8 cellular contexts compared by ENCODE assay signal in genomic region chr6:90413396-90413795, GRCh38.
A peak's percentile ranks its signal among the peaks of the same experiment; 100 is the strongest.
DNase-seq lines count a peak whose midpoint lies in the region; ATAC-seq and TF ChIP-seq lines count a peak whose summit lies in the region.

No MANE protein-coding gene starts in this region.

- H3K27ac ChIP-seq in CD4-positive, alpha-beta T cell (ENCODE audit: low read depth, low read length) = no peak overlapping the region
- H3K27ac ChIP-seq in ectodermal cell (ENCODE audit: insufficient read depth, low read depth, low read length, poor library complexity, severe bottlenecking) (peak overlapping the region; percentile 62), neuronal stem cell (replicated peaks; ENCODE audit: low read length) (no peak overlapping the region)

- H3K4me1 ChIP-seq in ectodermal cell (ENCODE audit: control insufficient read depth, insufficient read depth, low read length) = peaks cover 16% of the 10 kb centered on the region
- H3K4me1 ChIP-seq in neuronal stem cell (ENCODE audit: control insufficient read depth in 2 of 2, insufficient read depth in 1 of 2, low read depth in 1 of 2, low read length in 2 of 2) = peaks cover 7 to 8% of the 10 kb centered on the region in 2 donors

- H3K4me3 ChIP-seq in ectodermal cell (ENCODE audit: insufficient read depth, low read depth, low read length) (no peak overlapping the region), neuronal stem cell (ENCODE audit: low read length in 2 of 2) (no peak overlapping the region)

- H3K9me3 Mint-ChIP-seq in CD4-positive, alpha-beta T cell = no peaks in the 10 kb centered on the region

- WGBS in ectodermal cell, 2 experiments = 56 to 59% methylated on average over 14 of the region's 14 CpGs
- no CpG with 5 or more reads among the region's 14 CpGs for WGBS in neuronal stem cell (ENCODE audit: extremely low coverage in 2 of 2, insufficient read length in 2 of 2, insufficient replicate concordance in 1 of 2), 2 donors

- no peak overlapping the region for H3K4me2 ChIP-seq in neuronal stem cell (ENCODE audit: insufficient read depth, low read length, poor library complexity, severe bottlenecking)

- no peak for ATAC-seq in CD4-positive, alpha-beta T cell (ENCODE audit: poor library complexity)

- no peak overlapping the region for H3K4ac ChIP-seq in neuronal stem cell (ENCODE audit: low read length)

- TF ChIP-seq CTCF in CD4-positive, alpha-beta T cell (IDR thresholded peaks at IDR 0.05) = no peak

- no peak overlapping the region for H3K14ac ChIP-seq in neuronal stem cell (ENCODE audit: low read length)

- intact Hi-C loops in CD4-positive, alpha-beta T cell (cut with DNase I, micrococcal nuclease) = loop anchor here in 1 of 2 experiments (5.0 kb wide), 2 partner anchors 49 to 64 kb away; no protein-coding TSS in a partner anchor

- POLR2A ChIA-PET in CD4-positive, alpha-beta T cell (lab: Charles Lee) = interaction anchor here (0.6 to 3.9 kb wide), 9 partner anchors 11 to 479 kb away, joined by 3 to 34 read pairs (median 4); partner anchors contain the start of gene BACH2

- H3K27me3 Mint-ChIP-seq in CD4-positive, alpha-beta T cell = peaks cover 5% of the 10 kb centered on the region

- H3K18ac ChIP-seq in neuronal stem cell (ENCODE audit: low read length) = peak overlapping the region; percentile 61

- H3K4me1 Mint-ChIP-seq in CD4-positive, alpha-beta T cell (ENCODE audit: low read depth) = peaks cover 37% of the 10 kb centered on the region

- H4K8ac ChIP-seq in neuronal stem cell (ENCODE audit: low read depth, low read length) = peak overlapping the region; percentile 19

- no peak overlapping the region for H2BK120ac ChIP-seq in neuronal stem cell (ENCODE audit: low read depth, low read length)

- no peaks in the 10 kb centered on the region for H3K79me1 ChIP-seq in neuronal stem cell (ENCODE audit: low read depth, low read length)

- H3K36me3 Mint-ChIP-seq in CD4-positive, alpha-beta T cell (ENCODE audit: low read depth) = peaks cover 6% of the 10 kb centered on the region

- H3K27me3 ChIP-seq in CD4-positive, alpha-beta T cell (ENCODE audit: control insufficient read depth, insufficient read depth, low read length) = no peaks in the 10 kb centered on the region
- H3K27me3 ChIP-seq in ectodermal cell (ENCODE audit: control insufficient read depth, insufficient read depth, low read length, poor library complexity, severe bottlenecking) = no peaks in the 10 kb centered on the region
- peaks cover 0 to 24% (median 0%) of the 10 kb centered on the region in 3 experiments for H3K27me3 ChIP-seq in neuronal stem cell (ENCODE audit: control insufficient read depth in 3 of 3, insufficient read depth in 3 of 3, low read depth in 1 of 3, low read length in 3 of 3)

- H3K23ac ChIP-seq in neuronal stem cell (ENCODE audit: low read depth, low read length, poor library complexity) = no peak overlapping the region

- H2AK5ac ChIP-seq in neuronal stem cell (ENCODE audit: low read depth, low read length) = no peak overlapping the region

- CTCF ChIA-PET in CD4-positive, alpha-beta T cell (lab: Charles Lee) = interaction anchor here (0.9 to 4.0 kb wide), 3 partner anchors 11 to 473 kb away, joined by 3 to 21 read pairs (median 3); no protein-coding TSS in a partner anchor

- no peak overlapping the region for H2BK5ac ChIP-seq in neuronal stem cell (ENCODE audit: low read length)

- peak overlapping the region; percentile 90 for H3K27ac Mint-ChIP-seq in CD4-positive, alpha-beta T cell

- H3K9me3 ChIP-seq in CD4-positive, alpha-beta T cell (ENCODE audit: control insufficient read depth, low read length) = no peaks in the 10 kb centered on the region
- H3K9me3 ChIP-seq in ectodermal cell (ENCODE audit: control insufficient read depth, low read length) = no peaks in the 10 kb centered on the region
- no peaks in the 10 kb centered on the region for H3K9me3 ChIP-seq in neuronal stem cell (replicated peaks in 1 of 2; ENCODE audit: control insufficient read depth in 2 of 2, insufficient read depth in 1 of 2, low read depth in 1 of 2, low read length in 2 of 2)

- no peak overlapping the region for H2BK15ac ChIP-seq in neuronal stem cell (ENCODE audit: low read length)

- no peak overlapping the region for H2BK12ac ChIP-seq in neuronal stem cell (ENCODE audit: low read length)

- H2AFZ ChIP-seq in neuronal stem cell (ENCODE audit: low read length) = peak overlapping the region; percentile 82

- H3K9ac ChIP-seq in neuronal stem cell (ENCODE audit: low read depth, low read length, poor library complexity) = no peak overlapping the region

- no peaks in the 10 kb centered on the region for H3K36me3 ChIP-seq in ectodermal cell (ENCODE audit: control insufficient read depth, insufficient read depth, low read length)
- no peaks in the 10 kb centered on the region for H3K36me3 ChIP-seq in neuronal stem cell (replicated peaks in 1 of 2; ENCODE audit: control insufficient read depth in 2 of 2, insufficient read depth in 2 of 2, low read length in 2 of 2)

- no peak for DNase-seq in CD4-positive, alpha-beta T cell
- DNase-seq in NCI-H2227 (lab: John Stamatoyannopoulos, UW; ENCODE audit: unreplicated experiment) (peak; percentile 43), neuronal stem cell (ENCODE audit: low spot score) (no peak), NOMO-1 treated with dmso at 0.1 percent for 144 hours (lab: John Stamatoyannopoulos, UW; ENCODE audit: unreplicated experiment) (no peak), DMS53 (lab: John Stamatoyannopoulos, UW) (no peak), LoVo (ENCODE audit: low spot score) (no peak), MV-4-11 (lab: John Stamatoyannopoulos, UW) (no peak)

- no peak overlapping the region for H4K91ac ChIP-seq in neuronal stem cell (ENCODE audit: low read depth, low read length, poor library complexity)

- peak overlapping the region; percentile 85 for H3K4me3 Mint-ChIP-seq in CD4-positive, alpha-beta T cell
